ENCODE assay signal across 8 cellular contexts in genomic region chrX:19747672-19748610, GRCh38.
DNase-seq lines count a peak whose midpoint lies in the region; ATAC-seq lines count a peak whose summit lies in the region.

No MANE protein-coding gene starts in this region.

- H3K36me3 Mint-ChIP-seq in activated CD8-positive, alpha-beta memory T cell treated with anti-CD3 and anti-CD28 coated beads, Interleukin-2, amount 10 ng/mL, durations not matched to agents 7 days and 5 days, result peaks cover 28% of the 10 kb centered on the region
- H3K36me3 Mint-ChIP-seq in naive thymus-derived CD4-positive, alpha-beta T cell, result peaks cover 0 to 25% (median 10%) of the 10 kb centered on the region in 5 donors

- no peaks in the 10 kb centered on the region for H3K9me3 ChIP-seq in HUES64 (ENCODE audit: insufficient read depth, low read depth, low read length)
- no peaks in the 10 kb centered on the region for H3K9me3 ChIP-seq in naive thymus-derived CD4-positive, alpha-beta T cell (ENCODE audit: control insufficient read depth in 2 of 3, low read length in 3 of 3)

- peak; percentile 37 for ATAC-seq in GM19395 (IDR thresholded peaks at IDR 0.05; ENCODE audit: unreplicated experiment)
- peak; percentile 73 for ATAC-seq in activated CD8-positive, alpha-beta memory T cell treated with anti-CD3 and anti-CD28 coated beads, Interleukin-2, amount 10 ng/mL, durations not matched to agents 7 days and 5 days
- peak; percentile 89 for ATAC-seq in naive thymus-derived CD4-positive, alpha-beta T cell

- H3K27ac ChIP-seq in HUES64 (ENCODE audit: low read depth, low read length), result peak overlapping the region; percentile 68
- H3K27ac ChIP-seq in naive thymus-derived CD4-positive, alpha-beta T cell (ENCODE audit: low read depth, low read length), result peak overlapping the region; percentile 80

- H3K27me3 Mint-ChIP-seq in activated CD8-positive, alpha-beta memory T cell treated with anti-CD3 and anti-CD28 coated beads, Interleukin-2, amount 10 ng/mL, durations not matched to agents 7 days and 5 days, result no peaks in the 10 kb centered on the region
- no peaks in the 10 kb centered on the region for H3K27me3 Mint-ChIP-seq in naive thymus-derived CD4-positive, alpha-beta T cell

- POLR2A ChIA-PET in naive thymus-derived CD4-positive, alpha-beta T cell (lab: Charles Lee), result interaction anchor here (0.6 to 6.1 kb wide), 19 partner anchors 9 to 137 kb away, joined by 3 to 44 read pairs (median 4); no protein-coding TSS in a partner anchor

- H3K4me1 Mint-ChIP-seq in activated CD8-positive, alpha-beta memory T cell treated with anti-CD3 and anti-CD28 coated beads, Interleukin-2, amount 10 ng/mL, durations not matched to agents 7 days and 5 days, result peaks cover 97% of the 10 kb centered on the region
- peaks cover 33 to 99% (median 88%) of the 10 kb centered on the region in 7 donors for H3K4me1 Mint-ChIP-seq in naive thymus-derived CD4-positive, alpha-beta T cell

- H3K27me3 ChIP-seq in HUES64 (ENCODE audit: insufficient read depth, low read length), result no peaks in the 10 kb centered on the region
- no peaks in the 10 kb centered on the region for H3K27me3 ChIP-seq in naive thymus-derived CD4-positive, alpha-beta T cell (ENCODE audit: control insufficient read depth in 2 of 2, insufficient read depth in 2 of 2, low read length in 2 of 2)

- H3K27ac Mint-ChIP-seq in activated CD8-positive, alpha-beta memory T cell treated with anti-CD3 and anti-CD28 coated beads, Interleukin-2, amount 10 ng/mL, durations not matched to agents 7 days and 5 days, result peak overlapping the region; percentile 96
- peak overlapping the region; percentile 94 to 99 (median 98) for H3K27ac Mint-ChIP-seq in naive thymus-derived CD4-positive, alpha-beta T cell

- H3K4me1 ChIP-seq in HUES64 (ENCODE audit: insufficient read depth, low read length), result 0 out of 2 replicates have a peak, but pooled peaks cover 6% of the 10 kb centered on the region
- H3K4me1 ChIP-seq in naive thymus-derived CD4-positive, alpha-beta T cell (ENCODE audit: control insufficient read depth in 2 of 2, insufficient read depth in 2 of 2, low read length in 2 of 2), result peaks cover 88 to 97% of the 10 kb centered on the region in 2 donors

- peak overlapping the region; percentile 65 for H3K4me3 Mint-ChIP-seq in activated CD8-positive, alpha-beta memory T cell treated with anti-CD3 and anti-CD28 coated beads, Interleukin-2, amount 10 ng/mL, durations not matched to agents 7 days and 5 days
- peak overlapping the region; percentile 42 to 83 (median 71) for H3K4me3 Mint-ChIP-seq in naive thymus-derived CD4-positive, alpha-beta T cell

- no peak overlapping the region; the same call in 1 of the 2 replicates for H3K9ac ChIP-seq in HUES64 (ENCODE audit: low read depth, low read length)

- WGBS in HUES64, result 85% methylated on average over 14 of the region's 15 CpGs

- no peaks in the 10 kb centered on the region for H3K9me3 Mint-ChIP-seq in activated CD8-positive, alpha-beta memory T cell treated with anti-CD3 and anti-CD28 coated beads, Interleukin-2, amount 10 ng/mL, durations not matched to agents 7 days and 5 days (ENCODE audit: low read depth)
- H3K9me3 Mint-ChIP-seq in naive thymus-derived CD4-positive, alpha-beta T cell, result peaks cover 0 to 9% (median 0%) of the 10 kb centered on the region in 11 donors

- H3K4me3 ChIP-seq in HUES64 (ENCODE audit: low read length), result no peak overlapping the region
- peak overlapping the region; percentile 13 for H3K4me3 ChIP-seq in naive thymus-derived CD4-positive, alpha-beta T cell (ENCODE audit: low read length)

- DNase-seq in activated CD8-positive, alpha-beta memory T cell treated with anti-CD3 and anti-CD28 coated beads, Interleukin-2, amount 10 ng/mL, durations not matched to agents 7 days and 5 days, result peak; percentile 92
- peak; percentile 35 to 90 (median 84) for DNase-seq in naive thymus-derived CD4-positive, alpha-beta T cell
- no peak for DNase-seq in NCI-H1417 (lab: John Stamatoyannopoulos, UW)
- DNase-seq in AG08396 (ENCODE audit: low spot score), result no peak
- DNase-seq in NCI-H345 treated with DMSO at 0.1 percent for 48 hours (lab: John Stamatoyannopoulos, UW; ENCODE audit: unreplicated experiment), result no peak
- DNase-seq in NCI-H187 treated with DMSO at 0.1 percent for 48 hours (lab: John Stamatoyannopoulos, UW), result no peak

- no peaks in the 10 kb centered on the region for H3K36me3 ChIP-seq in HUES64 (ENCODE audit: insufficient read depth, low read length)
- peaks cover 0 to 5% (median 0%) of the 10 kb centered on the region in 3 experiments for H3K36me3 ChIP-seq in naive thymus-derived CD4-positive, alpha-beta T cell (ENCODE audit: control insufficient read depth in 2 of 3, insufficient read depth in 3 of 3, low read length in 3 of 3)

- intact Hi-C loops in naive thymus-derived CD4-positive, alpha-beta T cell (cut with micrococcal nuclease), result loop anchor here (1.0 to 10.0 kb wide), 15 partner anchors 9 to 514 kb away; partner anchors contain the start of genes BCLAF3 (in 2 of the 2) and SH3KBP1 (in 1 of the 2)

- CTCF ChIA-PET in activated CD8-positive, alpha-beta memory T cell treated with anti-CD3 and anti-CD28 coated beads, Interleukin-2, amount 10 ng/mL, durations not matched to agents 7 days and 5 days (lab: Charles Lee), result interaction anchor here (0.8 to 1.8 kb wide), 5 partner anchors 10 to 140 kb away, joined by 3 to 5 read pairs (median 4); no protein-coding TSS in a partner anchor
- CTCF ChIA-PET in naive thymus-derived CD4-positive, alpha-beta T cell (lab: Charles Lee), result interaction anchor here (1.0 to 2.8 kb wide), 5 partner anchors 9 to 51 kb away, joined by 3 to 7 read pairs (median 5); no protein-coding TSS in a partner anchor

Comparison
In these comparisons a context has a peak if more than half of its experiments do, and no peak if none do; other contexts are left out.
1. ATAC-seq: peak in every context shown above with its lines; median percentile 89 in naive thymus-derived CD4-positive, alpha-beta T cell; 73 in activated CD8-positive, alpha-beta memory T cell treated with anti-CD3 and anti-CD28 coated beads, Interleukin-2, amount 10 ng/mL, durations not matched to agents 7 days and 5 days; 37 in GM19395.
2. DNase-seq: peak in activated CD8-positive, alpha-beta memory T cell treated with anti-CD3 and anti-CD28 coated beads, Interleukin-2, amount 10 ng/mL, durations not matched to agents 7 days and 5 days (single experiment) and naive thymus-derived CD4-positive, alpha-beta T cell (9 of 9); none in NCI-H1417 (0 of 3), AG08396 (single experiment), NCI-H345 treated with DMSO at 0.1 percent for 48 hours (single experiment) and NCI-H187 treated with DMSO at 0.1 percent for 48 hours (single experiment).